Comparison of ENCODE assay signal across 20 cellular contexts in the genomic region with DNA sequence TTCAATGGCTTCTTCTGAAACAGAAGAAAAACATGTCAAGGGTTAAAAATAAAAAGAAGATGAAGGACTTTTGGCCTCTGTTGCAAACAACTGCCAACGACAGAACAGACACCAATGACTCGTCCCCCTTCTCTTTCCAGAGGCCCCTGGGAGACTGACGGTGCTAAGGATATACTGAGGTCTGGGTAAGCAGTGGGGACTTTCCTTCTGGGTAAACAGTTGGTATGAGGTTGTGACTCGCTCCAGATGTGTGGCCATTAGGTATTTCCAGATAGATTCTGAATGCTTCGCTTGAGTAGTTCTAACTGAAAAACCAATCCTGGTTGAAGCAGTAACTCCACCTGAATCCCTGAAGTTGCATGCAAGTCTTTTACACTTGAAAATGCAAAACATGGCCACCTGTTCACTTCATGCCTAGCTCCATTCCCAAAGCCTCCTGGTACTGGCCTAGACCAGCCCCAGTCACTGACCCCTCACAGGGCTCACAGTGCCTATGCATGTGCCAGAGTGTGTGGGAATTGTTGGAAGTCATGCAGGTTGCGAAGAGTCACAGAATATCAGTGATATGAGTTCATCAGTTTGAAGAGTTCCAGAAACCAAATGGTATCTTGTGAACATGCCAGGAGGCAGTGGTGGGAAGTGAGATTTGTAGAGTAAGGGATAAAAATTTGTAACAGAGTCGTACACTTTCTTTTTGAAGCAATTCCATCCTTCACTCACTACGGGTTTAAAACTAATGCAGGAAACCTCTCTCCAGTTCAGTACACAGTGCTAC.
DNase-seq lines count a peak whose midpoint lies in the region; ATAC-seq lines count a peak whose summit lies in the region.
"Had no signal": no experiment of that assay in that cellular context is flagged by ENCODE, and none has a peak within 500 bp of the region (broad histone marks: within the 10 kb centered on the region; RNA-seq: fewer than 3 reads in every experiment).

No MANE protein-coding gene starts in this region.

- peaks cover 11% of the 10 kb centered on the region for H3K4me1 Mint-ChIP-seq in activated naive CD8-positive, alpha-beta T cell treated with anti-CD3 and anti-CD28 coated beads, Interleukin-2, amount 50 U/mL, for 24 hours
- H3K4me1 Mint-ChIP-seq in activated naive CD8-positive, alpha-beta T cell treated with anti-CD3 and anti-CD28 coated beads for 36 hours = peaks cover 3% of the 10 kb centered on the region

- no peak overlapping the region for H3K4me3 Mint-ChIP-seq in activated naive CD8-positive, alpha-beta T cell treated with anti-CD3 and anti-CD28 coated beads, Interleukin-2, amount 50 U/mL, for 24 hours
- no peak overlapping the region for H3K4me3 Mint-ChIP-seq in activated naive CD8-positive, alpha-beta T cell treated with anti-CD3 and anti-CD28 coated beads for 36 hours
- H3K4me3 Mint-ChIP-seq: CD4-positive, alpha-beta T cell had no signal

- H3K27ac Mint-ChIP-seq in activated naive CD8-positive, alpha-beta T cell treated with anti-CD3 and anti-CD28 coated beads, Interleukin-2, amount 50 U/mL, for 24 hours = peak overlapping the region; percentile 41
- H3K27ac Mint-ChIP-seq in activated naive CD8-positive, alpha-beta T cell treated with anti-CD3 and anti-CD28 coated beads for 36 hours = no peak overlapping the region
- H3K27ac Mint-ChIP-seq: activated naive CD4-positive, alpha-beta T cell treated with anti-CD3 and anti-CD28 coated beads, Interleukin-2, amount 50 U/mL, for 72 hours; CD4-positive, alpha-beta T cell had no signal

- peaks cover 10% of the 10 kb centered on the region for H3K27me3 Mint-ChIP-seq in activated naive CD8-positive, alpha-beta T cell treated with anti-CD3 and anti-CD28 coated beads, Interleukin-2, amount 50 U/mL, for 24 hours
- peaks cover 5% of the 10 kb centered on the region for H3K27me3 Mint-ChIP-seq in activated naive CD8-positive, alpha-beta T cell treated with anti-CD3 and anti-CD28 coated beads for 36 hours
- H3K27me3 Mint-ChIP-seq: CD4-positive, alpha-beta T cell had no signal

- H3K36me3 Mint-ChIP-seq in activated naive CD8-positive, alpha-beta T cell treated with anti-CD3 and anti-CD28 coated beads, Interleukin-2, amount 50 U/mL, for 24 hours (ENCODE audit: low read depth) = no peaks in the 10 kb centered on the region
- no peaks in the 10 kb centered on the region for H3K36me3 Mint-ChIP-seq in activated naive CD8-positive, alpha-beta T cell treated with anti-CD3 and anti-CD28 coated beads for 36 hours
- H3K36me3 Mint-ChIP-seq: activated naive CD4-positive, alpha-beta T cell treated with anti-CD3 and anti-CD28 coated beads, Interleukin-2, amount 50 U/mL, for 72 hours had no signal

- peak; percentile 83 for ATAC-seq in activated naive CD8-positive, alpha-beta T cell treated with anti-CD3 and anti-CD28 coated beads, Interleukin-2, amount 50 U/mL, for 24 hours
- ATAC-seq in HG02798 (IDR thresholded peaks at IDR 0.05; ENCODE audit: poor library complexity, unreplicated experiment) (no peak), HG02852 (IDR thresholded peaks at IDR 0.05; ENCODE audit: unreplicated experiment) (no peak)
- ATAC-seq: left lobe of liver had no signal

- no peak for DNase-seq in activated naive CD8-positive, alpha-beta T cell treated with anti-CD3 and anti-CD28 coated beads, Interleukin-2, amount 50 U/mL, for 24 hours
- DNase-seq in activated naive CD8-positive, alpha-beta T cell treated with anti-CD3 and anti-CD28 coated beads for 36 hours = no peak
- DNase-seq in amniotic epithelial cell (ENCODE audit: low read depth) (peak; percentile 56), kidney tubule cell (ENCODE audit: low spot score) (peak; percentile 86), GM19240 (ENCODE audit: insufficient read length, low spot score) (no peak), NCI-H774 (lab: John Stamatoyannopoulos, UW) (no peak)
- DNase-seq: activated CD4-positive, alpha-beta T cell treated with anti-CD3 and anti-CD28 coated beads, Interleukin-2, amount 50 U/mL, for 4 hours; brain microvascular endothelial cell; CD4-positive, alpha-beta T cell; cortex of kidney; DMS79; NCI-H1436 treated with DMSO at 0.1 percent for 48 hours; NCI-H2171 treated with DMSO at 0.1 percent for 48 hours; NCI-H526 treated with DMSO at 0.1 percent for 48 hours; SIG-M5; stimulated activated CD4-positive, alpha-beta T cell treated with anti-CD3 and anti-CD28 coated beads, Interleukin-12 subunit alpha, Interleukin-12 subunit beta, amount 100 ng/mL, for 4 hours had no signal

- no peaks in the 10 kb centered on the region for H3K9me3 Mint-ChIP-seq in activated naive CD8-positive, alpha-beta T cell treated with anti-CD3 and anti-CD28 coated beads, Interleukin-2, amount 50 U/mL, for 24 hours
- no peaks in the 10 kb centered on the region for H3K9me3 Mint-ChIP-seq in activated naive CD8-positive, alpha-beta T cell treated with anti-CD3 and anti-CD28 coated beads for 36 hours
- H3K9me3 Mint-ChIP-seq: activated naive CD4-positive, alpha-beta T cell treated with anti-CD3 and anti-CD28 coated beads, Interleukin-2, amount 50 U/mL, for 72 hours; CD4-positive, alpha-beta T cell had no signal

Comparison
In these comparisons a context has a peak if more than half of its experiments do, and no peak if none do; other contexts are left out.
1. DNase-seq: peak in amniotic epithelial cell (single experiment) and kidney tubule cell (single experiment); none in activated naive CD8-positive, alpha-beta T cell treated with anti-CD3 and anti-CD28 coated beads, Interleukin-2, amount 50 U/mL, for 24 hours (single experiment), activated naive CD8-positive, alpha-beta T cell treated with anti-CD3 and anti-CD28 coated beads for 36 hours (single experiment), GM19240 (single experiment) and NCI-H774 (single experiment).